17 cellular contexts compared by ENCODE assay signal in the genomic region with DNA sequence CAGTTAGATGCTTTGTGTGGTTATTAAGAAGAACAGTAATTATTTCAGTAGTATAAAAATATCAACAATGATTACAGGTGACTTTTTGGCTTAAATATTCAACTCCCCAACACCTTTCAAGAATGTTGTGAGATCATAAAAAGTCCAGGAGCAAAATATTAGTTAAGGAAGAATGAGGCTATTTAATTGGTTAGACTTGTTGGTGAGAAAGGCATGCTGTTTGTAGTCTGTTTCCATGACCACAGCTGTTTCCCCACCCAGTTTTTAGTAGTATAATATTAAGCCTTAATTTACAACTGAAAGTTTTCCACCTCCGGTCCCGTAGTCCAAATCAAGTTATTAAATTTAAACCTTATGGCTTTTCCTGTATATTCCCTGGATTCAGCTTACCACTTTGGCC.
DNase-seq lines count a peak whose midpoint lies in the region; ATAC-seq and TF ChIP-seq lines count a peak whose summit lies in the region.
"Had no signal": no experiment of that assay in that cellular context is flagged by ENCODE, and none has a peak within 500 bp of the region (broad histone marks: within the 10 kb centered on the region; RNA-seq: fewer than 3 reads in every experiment).

No MANE protein-coding gene starts in this region.

- H3K36me3 ChIP-seq in right atrium auricular region: no peaks in the 10 kb centered on the region
- no peaks in the 10 kb centered on the region for H3K36me3 ChIP-seq in mesenchymal stem cell (ENCODE audit: control insufficient read depth in 1 of 2, insufficient read depth in 2 of 2, low read depth in 1 of 2, low read length in 2 of 2)
- H3K36me3 ChIP-seq: brain microvascular endothelial cell, left lung, SJSA1 had no signal

- H2BK12ac ChIP-seq in mesenchymal stem cell (ENCODE audit: low read length in 2 of 2): no peak overlapping the region

- H4K8ac ChIP-seq in mesenchymal stem cell (ENCODE audit: low read length): no peak overlapping the region

- no peak overlapping the region for H3K4me2 ChIP-seq in mesenchymal stem cell (ENCODE audit: low read length, poor library complexity, severe bottlenecking)

- no peak overlapping the region for H2AFZ ChIP-seq in mesenchymal stem cell (ENCODE audit: low read depth, low read length)
- H2AFZ ChIP-seq: GM23338 had no signal

- peaks cover 65% of the 10 kb centered on the region for H3K4me1 Mint-ChIP-seq in activated T-helper 17 cell treated with anti-CD3 and anti-CD28 coated beads, Interleukin-2, amount 50 U/mL, for 72 hours

- no peak overlapping the region for H3K4me3 ChIP-seq in right atrium auricular region
- H3K4me3 ChIP-seq in mesenchymal stem cell (ENCODE audit: insufficient read depth in 1 of 2, low read depth in 1 of 2, low read length in 2 of 2): peak overlapping the region in 1 of 2 experiments; percentile 9
- H3K4me3 ChIP-seq: GM23338, left lung, SJSA1 had no signal

- 100% methylated on average over 2 of the region's 2 CpGs for WGBS in mesenchymal stem cell

- peaks cover 24% of the 10 kb centered on the region for H3K79me1 ChIP-seq in mesenchymal stem cell (replicated peaks; ENCODE audit: low read length, poor library complexity, severe bottlenecking)

- H3K14ac ChIP-seq in mesenchymal stem cell (ENCODE audit: low read length in 2 of 2): no peak overlapping the region

- H3K4me1 ChIP-seq in right atrium auricular region (peaks cover 0 to 83% of the 10 kb centered on the region in 2 donors), mesenchymal stem cell (ENCODE audit: control insufficient read depth, insufficient read depth, low read depth, low read length) (peaks cover 9% of the 10 kb centered on the region)
- H3K4me1 ChIP-seq: SJSA1 had no signal

- no peak overlapping the region for H2BK5ac ChIP-seq in mesenchymal stem cell (ENCODE audit: low read depth, low read length, poor library complexity, severe bottlenecking)

- H3K27me3 ChIP-seq in right atrium auricular region (no peaks in the 10 kb centered on the region), mesenchymal stem cell (ENCODE audit: control insufficient read depth in 1 of 2, insufficient read depth in 1 of 2, low read length in 2 of 2) (peaks cover 0 to 19% of the 10 kb centered on the region in 2 experiments)
- H3K27me3 ChIP-seq: brain microvascular endothelial cell, left lung had no signal

- no peak overlapping the region for H2BK15ac ChIP-seq in mesenchymal stem cell (ENCODE audit: low read depth, poor library complexity, severe bottlenecking)

- DNase-seq in right atrium auricular region (ENCODE audit: low spot score): no peak
- DNase-seq in Right ventricle myocardium inferior (ENCODE audit: missing footprints): no peak
- no peak for DNase-seq in mesenchymal stem cell
- no peak for DNase-seq in SKM-1 (lab: John Stamatoyannopoulos, UW; ENCODE audit: unreplicated experiment)
- no peak for DNase-seq in 8988T
- no peak for DNase-seq in GM13977 (ENCODE audit: low spot score)
- DNase-seq in posterior cingulate gyrus: no peak
- DNase-seq: brain microvascular endothelial cell; DMS 273 treated with DMSO at 0.1 percent for 48 hours; left lung; NCI-H1092 treated with DMSO at 0.1 percent for 48 hours; NCI-H345; stimulated activated naive CD4-positive, alpha-beta T cell treated with Interleukin-2 at 50 U/mL for 16 hours had no signal

- peak overlapping the region; percentile 95 for H3K27ac Mint-ChIP-seq in activated T-helper 17 cell treated with anti-CD3 and anti-CD28 coated beads, Interleukin-2, amount 50 U/mL, for 72 hours
- H3K27ac Mint-ChIP-seq: GM23338 had no signal

- intact Hi-C loops in Right ventricle myocardium inferior (cut with DNase I): loop anchor here (5.0 kb wide), 1 partner anchor 34 kb away; no protein-coding TSS in a partner anchor
- intact Hi-C loops in posterior cingulate gyrus (cut with DNase I): no loop called here

- H3K9me3 ChIP-seq in right atrium auricular region (no peaks in the 10 kb centered on the region), mesenchymal stem cell (ENCODE audit: control insufficient read depth, low read length) (no peaks in the 10 kb centered on the region)
- H3K9me3 ChIP-seq: left lung, SJSA1 had no signal

- TF ChIP-seq CTCF in right atrium auricular region (IDR thresholded peaks at IDR 0.05): no peak
- TF ChIP-seq CTCF in GM13977 (IDR thresholded peaks at IDR 0.05; ENCODE audit: extremely low read depth, insufficient read depth, missing control alignments): no peak

- peak overlapping the region; percentile 88 for H3K4me3 Mint-ChIP-seq in activated T-helper 17 cell treated with anti-CD3 and anti-CD28 coated beads, Interleukin-2, amount 50 U/mL, for 72 hours
- H3K4me3 Mint-ChIP-seq: GM23338 had no signal

- H2AK5ac ChIP-seq in mesenchymal stem cell (ENCODE audit: low read length, severe bottlenecking): no peak overlapping the region

- H3K18ac ChIP-seq in mesenchymal stem cell (ENCODE audit: low read depth in 1 of 2, low read length in 2 of 2): no peak overlapping the region

- no peak overlapping the region for H2BK120ac ChIP-seq in mesenchymal stem cell (ENCODE audit: low read depth, low read length)

- H3K27ac ChIP-seq in right atrium auricular region (peak overlapping the region; percentile 11 to 28), mesenchymal stem cell (ENCODE audit: low read length, poor library complexity, severe bottlenecking) (no peak overlapping the region)
- H3K27ac ChIP-seq: brain microvascular endothelial cell, SJSA1, VCaP had no signal

- H4K91ac ChIP-seq in mesenchymal stem cell (ENCODE audit: low read length): no peak overlapping the region

- H3K4ac ChIP-seq in mesenchymal stem cell (ENCODE audit: low read depth in 1 of 2, low read length in 2 of 2): no peak overlapping the region

- H3K36me3 Mint-ChIP-seq in activated T-helper 17 cell treated with anti-CD3 and anti-CD28 coated beads, Interleukin-2, amount 50 U/mL, for 72 hours (ENCODE audit: low read depth): no peaks in the 10 kb centered on the region

- no peak for ATAC-seq in Right ventricle myocardium inferior
- no peak for ATAC-seq in activated T-helper 17 cell treated with anti-CD3 and anti-CD28 coated beads, Interleukin-2, amount 50 U/mL, for 72 hours (replicated peaks)
- ATAC-seq: GM23338 had no signal

- H3K9me3 Mint-ChIP-seq in activated T-helper 17 cell treated with anti-CD3 and anti-CD28 coated beads, Interleukin-2, amount 50 U/mL, for 72 hours: no peaks in the 10 kb centered on the region
- H3K9me3 Mint-ChIP-seq: GM23338 had no signal

- no peaks in the 10 kb centered on the region for H3K27me3 Mint-ChIP-seq in activated T-helper 17 cell treated with anti-CD3 and anti-CD28 coated beads, Interleukin-2, amount 50 U/mL, for 72 hours

- H3K23ac ChIP-seq in mesenchymal stem cell (ENCODE audit: low read length in 2 of 2): no peak overlapping the region

- H3K9ac ChIP-seq in mesenchymal stem cell (ENCODE audit: low read length): peak overlapping the region; percentile 39

- in situ Hi-C loops in GM13977 (cut with MboI; ENCODE audit: low pct_unique_long_range_greater_than_20kb, low sequenced_read_pairs, unreplicated experiment): no loop called here
